Comparison of ENCODE assay signal across 13 cellular contexts in genomic region chr12:14621821-14622220, GRCh38.
A peak's percentile ranks its signal among the peaks of the same experiment; 100 is the strongest.
DNase-seq lines count a peak whose midpoint lies in the region; ATAC-seq and TF ChIP-seq lines count a peak whose summit lies in the region.
"Had no signal": no experiment of that assay in that cellular context is flagged by ENCODE, and none has a peak within 500 bp of the region (broad histone marks: within the 10 kb centered on the region; RNA-seq: fewer than 3 reads in every experiment).

No MANE protein-coding gene starts in this region.

- DNase-seq in GM06990 (ENCODE audit: extremely low read depth, insufficient read length) (peak; percentile 76), MV-4-11 (lab: John Stamatoyannopoulos, UW) (peak; percentile 87), NCI-H187 treated with DMSO at 0.1 percent for 48 hours (lab: John Stamatoyannopoulos, UW) (no peak), SHP77 treated with DMSO at 0.1 percent for 48 hours (lab: John Stamatoyannopoulos, UW) (no peak), HUDEP-2 (lab: John Stamatoyannopoulos, UW; ENCODE audit: unreplicated experiment in 76 of 76) (no peak), NCI-H2171 treated with DMSO at 0.1 percent for 48 hours (lab: John Stamatoyannopoulos, UW) (no peak)
- DNase-seq: activated CD4-positive, alpha-beta T cell treated with anti-CD3 and anti-CD28 coated beads for 48 hours; activated naive CD8-positive, alpha-beta T cell treated with anti-CD3 and anti-CD28 coated beads, Interleukin-2, amount 50 U/mL, for 24 hours; effector memory CD4-positive, alpha-beta T cell had no signal

- H3K36me3 ChIP-seq in GM06990 (ENCODE audit: control insufficient read depth, insufficient read depth, low read length), result no peaks in the 10 kb centered on the region
- H3K36me3 ChIP-seq: neural progenitor cell had no signal

- H3K4me3 ChIP-seq in GM06990 (replicated peaks; ENCODE audit: low read depth, low read length), result no peak overlapping the region
- H3K4me3 ChIP-seq: K562, neural progenitor cell had no signal

- TF ChIP-seq CTCF in GM06990 (IDR thresholded peaks at IDR 0.05; ENCODE audit: insufficient read depth, low read length, poor library complexity, severe bottlenecking), result no peak

- H3K27me3 ChIP-seq in GM06990 (replicated peaks; ENCODE audit: control insufficient read depth, insufficient read depth, low read length), result no peaks in the 10 kb centered on the region
- H3K27me3 ChIP-seq: neural progenitor cell had no signal

- ATAC-seq in GM19438 (IDR thresholded peaks at IDR 0.05; ENCODE audit: low read depth, unreplicated experiment), result peak; percentile 79
- peak; percentile 74 for ATAC-seq in HG02973 (IDR thresholded peaks at IDR 0.05; ENCODE audit: unreplicated experiment)
- ATAC-seq: activated naive CD8-positive, alpha-beta T cell treated with anti-CD3 and anti-CD28 coated beads, Interleukin-2, amount 50 U/mL, for 24 hours; K562 had no signal

Comparison
In these comparisons a context has a peak if more than half of its experiments do, and no peak if none do; other contexts are left out.
1. DNase-seq: peak in GM06990 (single experiment) and MV-4-11 (single experiment); none in NCI-H187 treated with DMSO at 0.1 percent for 48 hours (single experiment), SHP77 treated with DMSO at 0.1 percent for 48 hours (single experiment), HUDEP-2 (0 of 76) and NCI-H2171 treated with DMSO at 0.1 percent for 48 hours (single experiment).